Comparison of ENCODE assay signal across 11 cellular contexts in the genomic region with DNA sequence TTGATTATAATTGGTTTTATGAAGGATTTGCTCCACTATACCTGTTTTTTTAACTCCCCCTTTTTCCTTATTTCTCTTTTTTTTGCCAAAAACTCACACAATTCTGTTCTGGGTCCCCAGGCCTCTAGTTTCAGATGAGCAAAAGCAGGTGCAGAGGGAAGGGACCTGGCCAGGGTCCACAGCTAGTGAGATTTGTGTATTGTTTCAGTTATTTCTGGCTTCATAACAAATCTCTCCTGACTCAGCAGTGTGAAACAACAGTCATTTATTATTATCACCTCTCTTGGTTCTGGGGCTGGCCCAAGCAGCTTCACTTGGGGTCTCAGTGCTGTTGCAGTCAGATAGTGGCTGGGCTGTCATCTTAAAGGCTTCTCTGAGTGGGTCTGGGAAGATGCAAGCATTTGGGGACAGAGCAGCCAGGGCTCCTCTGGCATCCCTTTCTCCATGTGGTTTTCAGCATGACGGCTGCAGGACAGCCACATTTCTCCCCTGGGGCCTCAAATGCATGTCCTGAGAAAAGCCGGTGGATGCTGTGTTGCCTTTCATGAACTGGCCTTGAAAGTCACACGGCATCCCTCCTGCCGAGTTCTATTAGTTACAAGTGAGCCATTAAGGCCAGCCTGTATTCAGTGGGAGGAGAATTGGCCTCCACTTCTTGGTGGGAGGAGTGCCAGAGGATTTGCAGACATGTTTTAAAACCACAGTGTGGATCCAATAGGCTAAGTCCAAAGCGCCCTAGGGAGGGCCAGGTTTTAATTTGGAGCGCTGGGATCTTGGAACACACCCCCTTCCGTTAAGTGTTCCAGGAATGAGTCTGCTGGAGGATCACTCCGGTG.
DNase-seq lines count a peak whose midpoint lies in the region; ATAC-seq, FAIRE-seq and TF ChIP-seq lines count a peak whose summit lies in the region.
"Had no signal": no experiment of that assay in that cellular context is flagged by ENCODE, and none has a peak within 500 bp of the region (broad histone marks: within the 10 kb centered on the region; RNA-seq: fewer than 3 reads in every experiment).

No MANE protein-coding gene starts in this region.

- intact Hi-C loops in breast epithelium (cut with DNase I; ENCODE audit: low total_unique reads), result no loop called here
- intact Hi-C loops in transverse colon (cut with DNase I; ENCODE audit: low total_unique reads), result no loop called here

- H3K27me3 ChIP-seq in breast epithelium (no peaks in the 10 kb centered on the region), keratinocyte (ENCODE audit: control insufficient read depth, extremely low read depth, insufficient read depth, low read length) (peaks cover 11% of the 10 kb centered on the region), transverse colon (no peaks in the 10 kb centered on the region), Peyer's patch (no peaks in the 10 kb centered on the region)

- peak overlapping the region; percentile 12 for H2AFZ ChIP-seq in keratinocyte (ENCODE audit: control insufficient read depth, low read length)

- dilution Hi-C loops in keratinocyte (cut with MboI; ENCODE audit: extremely low pct_ligation_motif_present, low sequenced_read_pairs), result no loop called here

- no peaks in the 10 kb centered on the region for H3K9me3 ChIP-seq in breast epithelium
- H3K9me3 ChIP-seq in keratinocyte (ENCODE audit: control insufficient read depth, low read depth, low read length), result no peaks in the 10 kb centered on the region
- no peaks in the 10 kb centered on the region for H3K9me3 ChIP-seq in transverse colon
- no peaks in the 10 kb centered on the region for H3K9me3 ChIP-seq in Peyer's patch

- no peaks in the 10 kb centered on the region for H3K9me1 ChIP-seq in keratinocyte (ENCODE audit: control insufficient read depth, extremely low read depth, insufficient read depth, low read length)

- no peak for TF ChIP-seq EP300 in transverse colon (IDR thresholded peaks at IDR 0.05; ENCODE audit: low read depth)

- H3K79me2 ChIP-seq in keratinocyte (ENCODE audit: control insufficient read depth, insufficient read depth, low read length), result no peaks in the 10 kb centered on the region

- in situ Hi-C loops in transverse colon (cut with MboI; ENCODE audit: low pct_ligation_motif_present in 1 of 4, low pct_unique_long_range_greater_than_20kb in 1 of 4, low sequenced_read_pairs in 3 of 4), result no loop called here

- H3K4me3 ChIP-seq in breast epithelium (peak overlapping the region in 1 of 3 donors; percentile 15), keratinocyte (ENCODE audit: control insufficient read depth in 2 of 3, extremely low read depth in 1 of 3, insufficient read depth in 2 of 3, low read depth in 1 of 3, low read length in 3 of 3) (no peak overlapping the region), transverse colon (no peak overlapping the region), Peyer's patch (no peak overlapping the region)

- TF ChIP-seq POLR2A in breast epithelium (IDR thresholded peaks at IDR 0.05) (no peak), transverse colon (IDR thresholded peaks at IDR 0.05) (no peak), Peyer's patch (IDR thresholded peaks at IDR 0.05) (no peak)

- H3K27ac ChIP-seq in breast epithelium, result peak overlapping the region; percentile 60 to 81
- no peak overlapping the region for H3K27ac ChIP-seq in keratinocyte (ENCODE audit: control insufficient read depth, insufficient read depth, low read length)
- peak overlapping the region in 3 of 4 donors; percentile 38 to 76 (median 50) for H3K27ac ChIP-seq in transverse colon
- peak overlapping the region in 2 of 4 donors; percentile 21 to 36 for H3K27ac ChIP-seq in Peyer's patch

- H4K20me1 ChIP-seq in keratinocyte (ENCODE audit: control insufficient read depth, extremely low read depth, insufficient read depth, low read length), result no peaks in the 10 kb centered on the region

- no peak for ATAC-seq in GM18868 (IDR thresholded peaks at IDR 0.05; ENCODE audit: unreplicated experiment)

- no peak overlapping the region for H3K9ac ChIP-seq in keratinocyte (ENCODE audit: control insufficient read depth, extremely low read depth, insufficient read depth, low read length)

- TF ChIP-seq CTCF in breast epithelium (IDR thresholded peaks at IDR 0.05) (no peak), keratinocyte (optimal IDR thresholded peaks at IDR 0.05 in 1 of 3, IDR thresholded peaks at IDR 0.05 in 1 of 3, conservative IDR thresholded peaks at IDR 0.05 in 1 of 3; ENCODE audit: extremely low read depth in 1 of 3, insufficient read depth in 2 of 3, low read length in 3 of 3) (no peak), transverse colon (IDR thresholded peaks at IDR 0.05) (no peak), Peyer's patch (IDR thresholded peaks at IDR 0.05) (no peak)

- peak; percentile 39 for FAIRE-seq in keratinocyte (lab: Jason Lieb, UNC)

- H3K4me2 ChIP-seq in keratinocyte (ENCODE audit: control insufficient read depth, extremely low read depth, insufficient read depth, low read depth, low read length), result peak overlapping the region; percentile 48

- H3K36me3 ChIP-seq in breast epithelium (no peaks in the 10 kb centered on the region), keratinocyte (ENCODE audit: control insufficient read depth in 2 of 2, extremely low read depth in 1 of 2, insufficient read depth in 2 of 2, low read length in 2 of 2) (no peaks in the 10 kb centered on the region), transverse colon (no peaks in the 10 kb centered on the region), Peyer's patch (no peaks in the 10 kb centered on the region)

- H3K4me1 ChIP-seq in breast epithelium, result peaks cover 6 to 7% of the 10 kb centered on the region in 2 donors
- H3K4me1 ChIP-seq in keratinocyte (ENCODE audit: control insufficient read depth, extremely low read depth, insufficient read depth, low read length), result peaks cover 25% of the 10 kb centered on the region
- H3K4me1 ChIP-seq in transverse colon, result peaks cover 0 to 14% (median 7%) of the 10 kb centered on the region in 4 donors
- no peaks in the 10 kb centered on the region for H3K4me1 ChIP-seq in Peyer's patch

- DNase-seq in NCI-H345 (lab: John Stamatoyannopoulos, UW) (peak; percentile 67), NCI-H345 treated with DMSO at 0.1 percent for 48 hours (lab: John Stamatoyannopoulos, UW; ENCODE audit: unreplicated experiment) (no peak), breast epithelium (ENCODE audit: low spot score in 2 of 2) (peak in 1 of 2 donors; percentile 96), keratinocyte (ENCODE audit: low read depth, low spot score) (no peak), transverse colon (peak; percentile 34), Peyer's patch (no peak), NCI-H524 (lab: John Stamatoyannopoulos, UW) (no peak)
- DNase-seq: 8988T, islet precursor cell, SIG-M5 had no signal

- 58% methylated on average over 8 of the region's 8 CpGs; no CpG with 5 or more reads in 1 of the 2 donors for WGBS in transverse colon (ENCODE audit: low coverage in 1 of 2), 2 donors

Comparison
In these comparisons a context has a peak if more than half of its experiments do, and no peak if none do; other contexts are left out.
1. DNase-seq: peak in NCI-H345 (single experiment) and transverse colon (single experiment); none in NCI-H345 treated with DMSO at 0.1 percent for 48 hours (single experiment), keratinocyte (single experiment), Peyer's patch (0 of 3) and NCI-H524 (0 of 2).